In genomic region chr2:24970483-24971299, GRCh38 we compare ENCODE assay signal across 8 cellular contexts. TPM values are rescaled to one million over a fixed set of nuclear protein-coding genes. Genes with fewer than 3 reads are reported as not detected.
DNase-seq lines count a peak whose midpoint lies in the region; ATAC-seq and TF ChIP-seq lines count a peak whose summit lies in the region.

No MANE protein-coding gene starts in this region.

- TF ChIP-seq CTCF in RWPE2 (IDR thresholded peaks at IDR 0.05; ENCODE audit: poor library complexity, severe bottlenecking) (no peak), endothelial cell (IDR thresholded peaks at IDR 0.05; ENCODE audit: unreplicated experiment) (no peak), neural progenitor cell (IDR thresholded peaks at IDR 0.05) (no peak)

- no peaks in the 10 kb centered on the region for H3K9me3 ChIP-seq in RWPE2 (ENCODE audit: severe bottlenecking)
- no peaks in the 10 kb centered on the region for H3K9me3 ChIP-seq in neural progenitor cell (ENCODE audit: low read depth)

- H3K36me3 Mint-ChIP-seq in endothelial cell (ENCODE audit: low read depth, unreplicated experiment) (peaks cover 11% of the 10 kb centered on the region), neural progenitor cell (peaks cover 15% of the 10 kb centered on the region)

- peak overlapping the region; percentile 99 for H3K4me3 Mint-ChIP-seq in endothelial cell (ENCODE audit: unreplicated experiment)
- H3K4me3 Mint-ChIP-seq in neural progenitor cell, result peak overlapping the region; percentile 97

- peaks cover 5% of the 10 kb centered on the region for H4K20me1 ChIP-seq in neural progenitor cell (ENCODE audit: low read depth)

- H3K9ac ChIP-seq in neural progenitor cell, result peak overlapping the region; percentile 59

- peaks cover 15% of the 10 kb centered on the region for H3K36me3 ChIP-seq in RWPE2 (ENCODE audit: low read depth)
- no peaks in the 10 kb centered on the region for H3K36me3 ChIP-seq in neural progenitor cell

- H3K27ac Mint-ChIP-seq in endothelial cell (ENCODE audit: unreplicated experiment) (peak overlapping the region; percentile 94), neural progenitor cell (peak overlapping the region; percentile 100)

- H3K27ac ChIP-seq in RWPE2 (ENCODE audit: poor library complexity, severe bottlenecking) (peak overlapping the region; percentile 60), neural progenitor cell (no peak overlapping the region)

- H3K9me3 Mint-ChIP-seq in endothelial cell (ENCODE audit: unreplicated experiment) (no peaks in the 10 kb centered on the region), neural progenitor cell (no peaks in the 10 kb centered on the region)

- H3K27me3 Mint-ChIP-seq in endothelial cell (ENCODE audit: unreplicated experiment), result peaks cover 7% of the 10 kb centered on the region
- H3K27me3 Mint-ChIP-seq in neural progenitor cell (ENCODE audit: insufficient read depth, low read depth), result peaks cover 2% of the 10 kb centered on the region

- peak overlapping the region; percentile 60 for H3K4me3 ChIP-seq in RWPE2 (ENCODE audit: severe bottlenecking)
- peak overlapping the region; percentile 88 for H3K4me3 ChIP-seq in neural progenitor cell

- H3K27me3 ChIP-seq in RWPE2 (ENCODE audit: insufficient read depth, poor library complexity, severe bottlenecking) (no peaks in the 10 kb centered on the region), neural progenitor cell (no peaks in the 10 kb centered on the region)

- H3K4me1 ChIP-seq in RWPE2 (ENCODE audit: insufficient read depth, poor library complexity, severe bottlenecking) (no peaks in the 10 kb centered on the region), neural progenitor cell (peaks cover 4% of the 10 kb centered on the region)

- ATAC-seq in RWPE2 (ENCODE audit: low read depth) (no peak; the same call in 2 of the 3 replicates), HG02938 (IDR thresholded peaks at IDR 0.05; ENCODE audit: unreplicated experiment) (no peak)

- H3K4me2 ChIP-seq in neural progenitor cell, result peak overlapping the region; percentile 76

- H3K4me1 Mint-ChIP-seq in endothelial cell (ENCODE audit: unreplicated experiment) (peaks cover 9% of the 10 kb centered on the region), neural progenitor cell (peaks cover 7% of the 10 kb centered on the region)

- peak overlapping the region; percentile 71 for H2AFZ ChIP-seq in neural progenitor cell (replicated peaks)

- peaks cover 31% of the 10 kb centered on the region for H3K79me2 ChIP-seq in neural progenitor cell (ENCODE audit: low read depth)

- peaks cover 5% of the 10 kb centered on the region for H3F3A ChIP-seq in neural progenitor cell (ENCODE audit: low read depth)

- DNase-seq in NCI-H2107 treated with DMSO at 0.1 percent for 48 hours (lab: John Stamatoyannopoulos, UW; ENCODE audit: unreplicated experiment), result peak; percentile 13
- DNase-seq in NCI-H2107 (lab: John Stamatoyannopoulos, UW), result no peak
- no peak for DNase-seq in RWPE2 (ENCODE audit: low spot score)
- DNase-seq in endothelial cell (ENCODE audit: low spot score), result peak; percentile 15
- DNase-seq in neural progenitor cell (ENCODE audit: low spot score), result no peak
- DNase-seq in 8988T, result no peak
- DNase-seq in NCI-H1694 treated with DMSO at 0.1 percent for 48 hours (lab: John Stamatoyannopoulos, UW), result no peak

RNA-seq across cellular contexts. Expression of gene DNAJC27, which starts 1.1 kb away (rescaled TPM):
- total RNA-seq in endothelial cell (ENCODE audit: unreplicated experiment) (3.5 TPM), neural progenitor cell (ENCODE audit: low replicate concordance) (11.0 and 19.1 TPM in 2 replicates)

RNA-seq across cellular contexts. Expression of gene ADCY3, which starts 50.7 kb away (rescaled TPM):
- total RNA-seq in endothelial cell (ENCODE audit: unreplicated experiment) (88.0 TPM), neural progenitor cell (ENCODE audit: low replicate concordance) (25.3 and 28.9 TPM in 2 replicates)

Comparison
In these comparisons a context has a peak if more than half of its experiments do, and no peak if none do; other contexts are left out.
1. DNase-seq: peak in NCI-H2107 treated with DMSO at 0.1 percent for 48 hours (single experiment) and endothelial cell (single experiment); none in NCI-H2107 (single experiment), RWPE2 (single experiment), neural progenitor cell (single experiment), 8988T (single experiment) and NCI-H1694 treated with DMSO at 0.1 percent for 48 hours (single experiment).